In genomic region chr4:139453371-139454110, GRCh38 we compare ENCODE assay signal across 8 cellular contexts. TPM values are rescaled to one million over a fixed set of nuclear protein-coding genes. Genes with fewer than 3 reads are reported as not detected.
DNase-seq lines count a peak whose midpoint lies in the region; ATAC-seq and TF ChIP-seq lines count a peak whose summit lies in the region.

No MANE protein-coding gene starts in this region.

- TF ChIP-seq CTCF in left lung (IDR thresholded peaks at IDR 0.05): peak in 1 of 2 donors; percentile 28

- no peaks in the 10 kb centered on the region for H3K9me3 ChIP-seq in CD4-positive, CD25-positive, alpha-beta regulatory T cell (ENCODE audit: control insufficient read depth in 2 of 2, low read length in 2 of 2)
- H3K9me3 ChIP-seq in left lung: no peaks in the 10 kb centered on the region

- H3K9me3 Mint-ChIP-seq in CD4-positive, CD25-positive, alpha-beta regulatory T cell: no peaks in the 10 kb centered on the region
- H3K9me3 Mint-ChIP-seq in dendritic cell treated with granulocyte-macrophage colony-stimulating factor and Interleukin-4, amounts not matched to agents 40 ng/mL and 50 ng/mL, for 4 days: no peaks in the 10 kb centered on the region

- peak overlapping the region; percentile 97 for H3K27ac ChIP-seq in CD4-positive, CD25-positive, alpha-beta regulatory T cell (ENCODE audit: insufficient read depth, low read length, poor library complexity, severe bottlenecking)
- H3K27ac ChIP-seq in left lung: peak overlapping the region; percentile 96 to 97

- H3K27me3 Mint-ChIP-seq in CD4-positive, CD25-positive, alpha-beta regulatory T cell: peaks cover 9% of the 10 kb centered on the region
- no peaks in the 10 kb centered on the region for H3K27me3 Mint-ChIP-seq in dendritic cell treated with granulocyte-macrophage colony-stimulating factor and Interleukin-4, amounts not matched to agents 40 ng/mL and 50 ng/mL, for 4 days

- H3K4me1 ChIP-seq in CD4-positive, CD25-positive, alpha-beta regulatory T cell (ENCODE audit: control insufficient read depth, insufficient read depth, low read length, poor library complexity, severe bottlenecking): peaks cover 48% of the 10 kb centered on the region
- H3K4me1 ChIP-seq in left lung: peaks cover 22 to 47% of the 10 kb centered on the region in 2 donors

- no peaks in the 10 kb centered on the region for H3K36me3 ChIP-seq in CD4-positive, CD25-positive, alpha-beta regulatory T cell (ENCODE audit: control insufficient read depth, insufficient read depth, low read length)
- no peaks in the 10 kb centered on the region for H3K36me3 ChIP-seq in left lung

- H3K27me3 ChIP-seq in CD4-positive, CD25-positive, alpha-beta regulatory T cell (ENCODE audit: control insufficient read depth, insufficient read depth, low read length): no peaks in the 10 kb centered on the region
- H3K27me3 ChIP-seq in left lung: no peaks in the 10 kb centered on the region

- peaks cover 26 to 70% (median 63%) of the 10 kb centered on the region in 4 donors for H3K4me1 Mint-ChIP-seq in CD4-positive, CD25-positive, alpha-beta regulatory T cell
- peaks cover 47% of the 10 kb centered on the region for H3K4me1 Mint-ChIP-seq in dendritic cell treated with granulocyte-macrophage colony-stimulating factor and Interleukin-4, amounts not matched to agents 40 ng/mL and 50 ng/mL, for 4 days (ENCODE audit: low read depth)

- peak overlapping the region; percentile 96 to 99 (median 98) for H3K4me3 Mint-ChIP-seq in CD4-positive, CD25-positive, alpha-beta regulatory T cell
- peak overlapping the region; percentile 89 for H3K4me3 Mint-ChIP-seq in dendritic cell treated with granulocyte-macrophage colony-stimulating factor and Interleukin-4, amounts not matched to agents 40 ng/mL and 50 ng/mL, for 4 days

- peak overlapping the region; percentile 91 for H3K4me3 ChIP-seq in CD4-positive, CD25-positive, alpha-beta regulatory T cell (ENCODE audit: low read depth, low read length)
- peak overlapping the region; percentile 74 to 87 for H3K4me3 ChIP-seq in left lung

- peaks cover 7% of the 10 kb centered on the region for H3K36me3 Mint-ChIP-seq in CD4-positive, CD25-positive, alpha-beta regulatory T cell
- H3K36me3 Mint-ChIP-seq in dendritic cell treated with granulocyte-macrophage colony-stimulating factor and Interleukin-4, amounts not matched to agents 40 ng/mL and 50 ng/mL, for 4 days (ENCODE audit: low read depth): peaks cover 16% of the 10 kb centered on the region

- DNase-seq in CD4-positive, CD25-positive, alpha-beta regulatory T cell: peak; percentile 95 to 98 (median 98)
- DNase-seq in NCI-H69 (lab: John Stamatoyannopoulos, UW) (peak; percentile 96), left lung (peak; percentile 99 to 100)
- DNase-seq in activated CD4-positive, alpha-beta T cell treated with anti-CD3 and anti-CD28 coated beads, Interleukin-2, amount 50 U/mL, for 24 hours (ENCODE audit: low read depth in 1 of 2, low spot score in 1 of 2): peak; percentile 94 to 96
- peak; percentile 95 for DNase-seq in stimulated activated CD4-positive, alpha-beta T cell treated with anti-CD3 and anti-CD28 coated beads, Interleukin-2, amount 100 ng/mL, for 4 hours (ENCODE audit: low read depth)

- intact Hi-C loops in dendritic cell treated with granulocyte-macrophage colony-stimulating factor and Interleukin-4, amounts not matched to agents 40 ng/mL and 50 ng/mL, for 4 days (cut with micrococcal nuclease): loop anchor here (5.0 to 10.0 kb wide), 3 partner anchors 36 to 151 kb away; partner anchors contain the start of genes NAA15, NDUFC1 and SETD7
- intact Hi-C loops in left lung (cut with DNase I): no loop called here

- peak overlapping the region; percentile 99 to 100 (median 100) for H3K27ac Mint-ChIP-seq in CD4-positive, CD25-positive, alpha-beta regulatory T cell
- H3K27ac Mint-ChIP-seq in dendritic cell treated with granulocyte-macrophage colony-stimulating factor and Interleukin-4, amounts not matched to agents 40 ng/mL and 50 ng/mL, for 4 days: peak overlapping the region; percentile 95

- ATAC-seq in CD4-positive, CD25-positive, alpha-beta regulatory T cell (ENCODE audit: low read depth in 2 of 2): peak; percentile 89 to 90
- ATAC-seq in GM19395 (IDR thresholded peaks at IDR 0.05; ENCODE audit: unreplicated experiment) (peak; percentile 87), HG03558 (IDR thresholded peaks at IDR 0.05; ENCODE audit: extremely low read depth, unreplicated experiment) (peak; percentile 78), left lung (peak; percentile 94)

RNA-seq across cellular contexts. Expression of gene RAB33B, which starts 0.4 kb away (rescaled TPM):
- 19.1 TPM for total RNA-seq in CD4-positive, CD25-positive, alpha-beta regulatory T cell
- polyA plus RNA-seq in CD4-positive, CD25-positive, alpha-beta regulatory T cell: 10 to 100 TPM; 14.8 to 19.2 (median 15.5) TPM
- 1 to 10 TPM; 8.4 to 9.5 TPM for total RNA-seq in left lung

Comparison
In these comparisons a context has a peak if more than half of its experiments do, and no peak if none do; other contexts are left out.
1. Peak in every context shown above with its lines: DNase-seq, ATAC-seq, H3K4me3 ChIP-seq and H3K27ac ChIP-seq.